27 cellular contexts compared by ENCODE assay signal in the genomic region with DNA sequence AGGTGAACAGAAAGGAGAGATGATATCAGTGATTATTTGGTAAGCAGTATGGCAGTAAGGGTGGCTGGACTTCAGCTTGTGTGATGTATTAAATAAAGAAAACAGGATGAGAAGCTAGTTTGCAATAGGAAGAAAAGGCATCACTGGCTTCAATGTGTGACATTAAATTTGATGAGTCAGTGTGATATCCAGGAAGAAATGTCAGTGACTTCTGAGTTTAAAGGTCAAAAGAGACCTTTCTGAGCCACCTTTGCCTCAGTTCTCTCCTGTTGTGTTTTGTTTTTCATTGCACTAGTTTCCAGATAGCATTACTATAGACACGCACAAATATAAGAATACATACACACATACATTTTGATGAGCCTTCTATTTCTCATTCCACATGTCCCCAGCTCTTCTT.
"Had no signal": no experiment of that assay in that cellular context is flagged by ENCODE, and none has a peak within 500 bp of the region (broad histone marks: within the 10 kb centered on the region; RNA-seq: fewer than 3 reads in every experiment).

No MANE protein-coding gene starts in this region.

- H3K4me3 ChIP-seq: ascending aorta, body of pancreas, SK-N-MC had no signal

- H3K9me3 ChIP-seq: ascending aorta, body of pancreas had no signal

- DNase-seq: activated CD4-positive, alpha-beta memory T cell treated with anti-CD3 and anti-CD28 coated beads, Interleukin-2, amount 10 ng/mL, durations not matched to agents 7 days and 5 days; activated CD4-positive, alpha-beta T cell treated with anti-CD3 and anti-CD28 coated beads for 36 hours; activated CD4-positive, alpha-beta T cell treated with anti-CD3 and anti-CD28 coated beads, Interleukin-2, amount 50 U/mL, for 1 hour; activated gamma-delta T cell treated with Interleukin-2 at 50 U/mL for 16 hours; activated naive CD4-positive, alpha-beta T cell treated with anti-CD3 and anti-CD28 coated beads, Interleukin-2, amount 50 U/mL, for 16 hours; activated T-cell treated with anti-CD3 and anti-CD28 coated beads, Interleukin-2, amount 50 U/mL, for 72 hours; amniotic stem cell; body of pancreas; central memory CD4-positive, alpha-beta T cell; NCI-H1092; NCI-H1417; NCI-H2029 treated with DMSO at 0.1 percent for 48 hours; NCI-H345; NCI-H510A treated with DMSO at 0.1 percent for 48 hours; NCI-H69; NK-92 treated with Interleukin-12 subunit alpha and Interleukin-12 subunit beta, amount 100 ng/mL, for 24 hours; OCI-M1; RPMI8226; T-cell; T-helper 2 cell had no signal

- H3K4me1 Mint-ChIP-seq: activated CD4-positive, alpha-beta memory T cell treated with anti-CD3 and anti-CD28 coated beads, Interleukin-2, amount 10 ng/mL, durations not matched to agents 7 days and 5 days had no signal

- H3K36me3 ChIP-seq: ascending aorta had no signal

- H3K27me3 ChIP-seq: ascending aorta, body of pancreas had no signal

- H3K27ac ChIP-seq: ascending aorta, body of pancreas, SK-N-MC, VCaP had no signal

- H3K9me3 Mint-ChIP-seq: activated CD4-positive, alpha-beta memory T cell treated with anti-CD3 and anti-CD28 coated beads, Interleukin-2, amount 10 ng/mL, durations not matched to agents 7 days and 5 days; activated T-cell treated with anti-CD3 and anti-CD28 coated beads, Interleukin-2, amount 50 U/mL, for 72 hours; activated T-helper 2 cell treated with anti-CD3 and anti-CD28 coated beads, Interferon-gamma antibody, Interleukin-2, Interleukin-4, amounts not matched to agents 10 μg/mL and 5 μg/mL and 100 μg/mL, durations not matched to agents 14 hours and 24 hours and 36 hours had no signal

- ATAC-seq: activated CD4-positive, alpha-beta T cell treated with anti-CD3 and anti-CD28 coated beads for 36 hours; activated T-cell treated with anti-CD3 and anti-CD28 coated beads, Interleukin-2, amount 50 U/mL, for 72 hours; body of pancreas; Panc1; Right ventricle myocardium inferior; T-cell had no signal

- H3K27ac Mint-ChIP-seq: activated CD4-positive, alpha-beta memory T cell treated with anti-CD3 and anti-CD28 coated beads, Interleukin-2, amount 10 ng/mL, durations not matched to agents 7 days and 5 days; activated CD4-positive, alpha-beta T cell treated with anti-CD3 and anti-CD28 coated beads for 36 hours; activated T-cell treated with anti-CD3 and anti-CD28 coated beads, Interleukin-2, amount 50 U/mL, for 72 hours; activated T-helper 2 cell treated with anti-CD3 and anti-CD28 coated beads, Interferon-gamma antibody, Interleukin-2, Interleukin-4, amounts not matched to agents 10 μg/mL and 5 μg/mL and 100 μg/mL, durations not matched to agents 14 hours and 24 hours and 36 hours; T-cell had no signal

- H3K4me1 ChIP-seq: body of pancreas had no signal

- FAIRE-seq: bronchial epithelial cell had no signal

- H3K27me3 Mint-ChIP-seq: activated CD4-positive, alpha-beta memory T cell treated with anti-CD3 and anti-CD28 coated beads, Interleukin-2, amount 10 ng/mL, durations not matched to agents 7 days and 5 days; activated CD4-positive, alpha-beta T cell treated with anti-CD3 and anti-CD28 coated beads for 36 hours; T-cell had no signal

- H3K4me3 Mint-ChIP-seq: activated CD4-positive, alpha-beta memory T cell treated with anti-CD3 and anti-CD28 coated beads, Interleukin-2, amount 10 ng/mL, durations not matched to agents 7 days and 5 days; activated CD4-positive, alpha-beta T cell treated with anti-CD3 and anti-CD28 coated beads for 36 hours; activated T-cell treated with anti-CD3 and anti-CD28 coated beads, Interleukin-2, amount 50 U/mL, for 72 hours; T-cell had no signal
